In genomic region chr3:117303446-117303845, GRCh38 we compare ENCODE assay signal across 28 cellular contexts.
A peak's percentile ranks its signal among the peaks of the same experiment; 100 is the strongest.
DNase-seq lines count a peak whose midpoint lies in the region; ATAC-seq, FAIRE-seq and TF ChIP-seq lines count a peak whose summit lies in the region.
"Had no signal": no experiment of that assay in that cellular context is flagged by ENCODE, and none has a peak within 500 bp of the region (broad histone marks: within the 10 kb centered on the region; RNA-seq: fewer than 3 reads in every experiment).

No MANE protein-coding gene starts in this region.

- FAIRE-seq in A549 (lab: Jason Lieb, UNC), result no peak
- FAIRE-seq: A204.1, GM12891, K562 had no signal

- 87% methylated on average over 1 of the region's 1 CpG for WGBS in A549 (ENCODE audit: missing lambda C conversion rate)

- H3K9me3 Mint-ChIP-seq in T-helper 2 cell treated with Interferon-gamma antibody and Interleukin-4, amounts not matched to agents 5 μg/mL and 100 μg/mL, for 36 hours, result peaks cover 7% of the 10 kb centered on the region
- H3K9me3 Mint-ChIP-seq in stimulated activated naive CD8-positive, alpha-beta T cell treated with anti-CD3 and anti-CD28 coated beads, Interleukin-15, amount 100 ng/mL, for 72 hours, result peaks cover 9 to 14% of the 10 kb centered on the region in 2 donors

- DNase-seq in A549 (ENCODE audit: low read depth in 1 of 2, low spot score in 1 of 2) (no peak), HT1080 (ENCODE audit: low read depth) (peak; percentile 19), astrocyte of the spinal cord (ENCODE audit: low read depth, low spot score) (peak; percentile 10), mucosa of descending colon (no peak)
- DNase-seq in T-helper 2 cell treated with Interferon-gamma antibody and Interleukin-4, amounts not matched to agents 5 μg/mL and 100 μg/mL, for 36 hours (ENCODE audit: low spot score), result no peak
- DNase-seq in stimulated activated naive CD8-positive, alpha-beta T cell treated with anti-CD3 and anti-CD28 coated beads, Interleukin-15, amount 100 ng/mL, for 72 hours, result no peak
- DNase-seq: CD8-positive, alpha-beta T cell; DMS 273 treated with DMSO at 0.1 percent for 48 hours; DMS79 treated with DMSO at 0.1 percent for 48 hours; GF-D8; GOT3; MV-4-11; NCI-H1105 treated with DMSO at 0.1 percent for 48 hours; NCI-H146; NCI-H1930; NCI-H226; NCI-H510A; NCI-H69; SHP77 treated with DMSO at 0.1 percent for 48 hours had no signal

- no peaks in the 10 kb centered on the region for H3K36me3 Mint-ChIP-seq in T-helper 2 cell treated with Interferon-gamma antibody and Interleukin-4, amounts not matched to agents 5 μg/mL and 100 μg/mL, for 36 hours (ENCODE audit: low read depth)
- H3K36me3 Mint-ChIP-seq: CD8-positive, alpha-beta T cell had no signal

- no peak for TF ChIP-seq EP300 in A549 (IDR thresholded peaks at IDR 0.05)

- no peak for TF ChIP-seq CTCF in A549 (IDR thresholded peaks at IDR 0.05)
- no peak for TF ChIP-seq CTCF in astrocyte of the spinal cord (IDR thresholded peaks at IDR 0.05; ENCODE audit: low read depth, low read length)
- TF ChIP-seq CTCF in mucosa of descending colon (IDR thresholded peaks at IDR 0.05), result no peak

- POLR2A ChIA-PET in A549 (lab: Yijun Ruan, JAX), result no interaction called here

- H3K36me3 ChIP-seq in mucosa of descending colon (ENCODE audit: low read depth), result no peaks in the 10 kb centered on the region
- H3K36me3 ChIP-seq: HAP-1 had no signal

- H3K4me3 ChIP-seq in A549 (no peak overlapping the region), astrocyte of the spinal cord (ENCODE audit: low read depth, low read length) (no peak overlapping the region), mucosa of descending colon (no peak overlapping the region)
- H3K4me3 ChIP-seq: HAP-1, K562 had no signal

- no peak overlapping the region for H3K4me3 Mint-ChIP-seq in T-helper 2 cell treated with Interferon-gamma antibody and Interleukin-4, amounts not matched to agents 5 μg/mL and 100 μg/mL, for 36 hours
- H3K4me3 Mint-ChIP-seq in stimulated activated naive CD8-positive, alpha-beta T cell treated with anti-CD3 and anti-CD28 coated beads, Interleukin-15, amount 100 ng/mL, for 72 hours, result no peak overlapping the region
- H3K4me3 Mint-ChIP-seq: B cell; CD8-positive, alpha-beta T cell had no signal

- TF ChIP-seq RAD21 in A549 (conservative IDR thresholded peaks at IDR 0.05 in 1 of 2, IDR thresholded peaks at IDR 0.05 in 1 of 2), result no peak

- ATAC-seq in A549 (no peak), mucosa of descending colon (peak; percentile 40), HG03565 (IDR thresholded peaks at IDR 0.05; ENCODE audit: unreplicated experiment) (no peak)
- no peak for ATAC-seq in stimulated activated naive CD8-positive, alpha-beta T cell treated with anti-CD3 and anti-CD28 coated beads, Interleukin-15, amount 100 ng/mL, for 72 hours
- ATAC-seq: CD8-positive, alpha-beta T cell; K562; Panc1 had no signal

- H3K27me3 Mint-ChIP-seq in T-helper 2 cell treated with Interferon-gamma antibody and Interleukin-4, amounts not matched to agents 5 μg/mL and 100 μg/mL, for 36 hours (ENCODE audit: low read depth), result no peaks in the 10 kb centered on the region
- H3K27me3 Mint-ChIP-seq in stimulated activated naive CD8-positive, alpha-beta T cell treated with anti-CD3 and anti-CD28 coated beads, Interleukin-15, amount 100 ng/mL, for 72 hours, result no peaks in the 10 kb centered on the region
- H3K27me3 Mint-ChIP-seq: B cell had no signal

- intact Hi-C loops in mucosa of descending colon (cut with DNase I, micrococcal nuclease), result no loop called here

- no peak overlapping the region for H3K27ac Mint-ChIP-seq in T-helper 2 cell treated with Interferon-gamma antibody and Interleukin-4, amounts not matched to agents 5 μg/mL and 100 μg/mL, for 36 hours
- no peak overlapping the region for H3K27ac Mint-ChIP-seq in stimulated activated naive CD8-positive, alpha-beta T cell treated with anti-CD3 and anti-CD28 coated beads, Interleukin-15, amount 100 ng/mL, for 72 hours
- H3K27ac Mint-ChIP-seq: B cell; CD8-positive, alpha-beta T cell had no signal

- no peaks in the 10 kb centered on the region for H3K9me3 ChIP-seq in A549
- no peaks in the 10 kb centered on the region for H3K9me3 ChIP-seq in mucosa of descending colon
- H3K9me3 ChIP-seq: HAP-1 had no signal

- no peak overlapping the region for H3K27ac ChIP-seq in A549
- H3K27ac ChIP-seq: C4-2B, HL-60 had no signal

- no peak overlapping the region for H3K4me2 ChIP-seq in A549

- CTCF ChIA-PET in A549 (lab: Yijun Ruan, JAX), result no interaction called here

- no peaks in the 10 kb centered on the region for H3K4me1 ChIP-seq in A549
- no peaks in the 10 kb centered on the region for H3K4me1 ChIP-seq in mucosa of descending colon (ENCODE audit: low read depth)
- H3K4me1 ChIP-seq: HAP-1 had no signal

- TF ChIP-seq POLR2A in A549 (IDR thresholded peaks at IDR 0.05; ENCODE audit: low read length), result no peak

- no peaks in the 10 kb centered on the region for H3K4me1 Mint-ChIP-seq in T-helper 2 cell treated with Interferon-gamma antibody and Interleukin-4, amounts not matched to agents 5 μg/mL and 100 μg/mL, for 36 hours (ENCODE audit: low read depth)
- H3K4me1 Mint-ChIP-seq in stimulated activated naive CD8-positive, alpha-beta T cell treated with anti-CD3 and anti-CD28 coated beads, Interleukin-15, amount 100 ng/mL, for 72 hours, result no peaks in the 10 kb centered on the region

- in situ Hi-C loops in astrocyte of the spinal cord (cut with HindIII; ENCODE audit: low sequenced_read_pairs), result no loop called here

TF ChIP-seq in A549, 52 proteins besides CTCF, POLR2A, EP300 and RAD21:
- TF ChIP-seq JUNB (IDR thresholded peaks at IDR 0.05) (no peak), MAFK (IDR thresholded peaks at IDR 0.05; ENCODE audit: partially characterized antibody) (peak; percentile 60)

Comparison
In these comparisons a context has a peak if more than half of its experiments do, and no peak if none do; other contexts are left out.
1. DNase-seq: peak in HT1080 (single experiment) and astrocyte of the spinal cord (single experiment); none in A549 (0 of 2), mucosa of descending colon (0 of 3), T-helper 2 cell treated with Interferon-gamma antibody and Interleukin-4, amounts not matched to agents 5 μg/mL and 100 μg/mL, for 36 hours (single experiment) and stimulated activated naive CD8-positive, alpha-beta T cell treated with anti-CD3 and anti-CD28 coated beads, Interleukin-15, amount 100 ng/mL, for 72 hours (0 of 2).